In the genomic region with DNA sequence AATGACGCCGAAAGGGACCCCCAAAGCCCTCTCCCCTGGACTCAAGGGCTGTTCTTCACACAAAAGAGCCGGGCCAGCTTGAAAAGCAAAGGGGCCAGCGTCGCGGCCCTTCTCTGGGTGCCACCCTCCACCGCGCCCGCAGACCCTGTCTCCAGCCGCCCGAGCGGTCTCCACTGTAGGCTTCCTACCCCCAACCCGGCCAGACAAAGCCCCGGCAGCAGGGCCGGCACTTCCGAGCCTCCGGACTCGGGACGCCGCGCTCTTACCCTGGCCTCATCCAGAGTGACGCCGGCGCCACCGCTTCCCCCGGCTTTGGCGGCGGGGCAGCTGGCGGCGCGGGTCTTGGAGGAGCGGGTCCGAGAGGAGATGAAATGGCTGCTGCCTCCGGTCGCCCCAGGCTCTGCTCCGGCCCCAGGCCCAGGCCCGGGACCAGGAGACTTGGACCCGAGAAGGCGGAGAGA, we compare ENCODE assay signal across 1 cellular context.
TF ChIP-seq lines count a peak whose summit lies in the region.

No MANE protein-coding gene starts in this region.

TF ChIP-seq in HepG2, 621 proteins besides CTCF, POLR2A, EP300 and RAD21 (continues in another document):
- TF ChIP-seq ZNF737 (CRISPR knock-in tag; IDR thresholded peaks at IDR 0.05; ENCODE audit: borderline replicate concordance) (peak; percentile 19; the same call in 1 of the 2 replicates), ZNF44 (CRISPR knock-in tag; IDR thresholded peaks at IDR 0.05) (peak; percentile 21; the same call in 1 of the 2 replicates), PAX8 (CRISPR knock-in tag; IDR thresholded peaks at IDR 0.05; ENCODE audit: borderline replicate concordance) (0 out of 2 replicates have a peak, but pooled peaks have one; percentile 63), ZNF746 (CRISPR knock-in tag; IDR thresholded peaks at IDR 0.05) (peak; percentile 6; the same call in 1 of the 2 replicates), PRDM15 (CRISPR knock-in tag; IDR thresholded peaks at IDR 0.05) (0 out of 2 replicates have a peak, but pooled peaks have one; percentile 16), BHLHE40 (IDR thresholded peaks at IDR 0.05; ENCODE audit: low read length) (no peak), ZNF343 (CRISPR knock-in tag; IDR thresholded peaks at IDR 0.05) (peak; percentile 41; the same call in 1 of the 2 replicates), ZUFSP (CRISPR knock-in tag; IDR thresholded peaks at IDR 0.05; ENCODE audit: borderline replicate concordance) (0 out of 2 replicates have a peak, but pooled peaks have one; percentile 36), ATF5 (CRISPR knock-in tag; IDR thresholded peaks at IDR 0.05; ENCODE audit: low read depth) (0 out of 2 replicates have a peak, but pooled peaks have one; percentile 77), HOXA5 (CRISPR knock-in tag; IDR thresholded peaks at IDR 0.05) (peak; percentile 47; the same call in 1 of the 2 replicates), NR0B2 (CRISPR knock-in tag; IDR thresholded peaks at IDR 0.05) (no peak), ZNF891 (CRISPR knock-in tag; IDR thresholded peaks at IDR 0.05) (peak; percentile 52; the same call in 1 of the 2 replicates), ZNF761 (CRISPR knock-in tag; conservative IDR thresholded peaks at IDR 0.05) (0 out of 2 replicates have a peak, but pooled peaks have one; percentile 0), ZNF605 (CRISPR knock-in tag; IDR thresholded peaks at IDR 0.05) (peak; percentile 8; the same call in 1 of the 2 replicates), GPN1 (CRISPR knock-in tag; IDR thresholded peaks at IDR 0.05; ENCODE audit: borderline replicate concordance) (peak; percentile 36; the same call in 1 of the 2 replicates), ZSCAN22 (CRISPR knock-in tag; IDR thresholded peaks at IDR 0.05) (no peak), CENPX (CRISPR knock-in tag; IDR thresholded peaks at IDR 0.05) (0 out of 2 replicates have a peak, but pooled peaks have one; percentile 88), NRL (CRISPR knock-in tag; IDR thresholded peaks at IDR 0.05; ENCODE audit: borderline replicate concordance) (peak; percentile 91; the same call in 1 of the 2 replicates), NFKBIZ (CRISPR knock-in tag; IDR thresholded peaks at IDR 0.05) (no peak), ERF (CRISPR knock-in tag; IDR thresholded peaks at IDR 0.05) (0 out of 2 replicates have a peak, but pooled peaks have one; percentile 14), HNRNPLL (IDR thresholded peaks at IDR 0.05; ENCODE audit: low read depth, low read length, poor library complexity, severe bottlenecking) (no peak), ZNF367 (CRISPR knock-in tag; IDR thresholded peaks at IDR 0.05; ENCODE audit: borderline replicate concordance) (0 out of 2 replicates have a peak, but pooled peaks have one; percentile 16), MXI1 (IDR thresholded peaks at IDR 0.05; ENCODE audit: borderline replicate concordance, low read depth, low read length) (peak; percentile 1; the same call in 1 of the 3 replicates), ZBTB7B (CRISPR knock-in tag; IDR thresholded peaks at IDR 0.05) (peak; percentile 33; the same call in 1 of the 2 replicates), ZNF850 (CRISPR knock-in tag; conservative IDR thresholded peaks at IDR 0.05) (peak; percentile 91), MIER3 (CRISPR knock-in tag; IDR thresholded peaks at IDR 0.05; ENCODE audit: borderline replicate concordance) (0 out of 2 replicates have a peak, but pooled peaks have one; percentile 36), RFX1 (IDR thresholded peaks at IDR 0.05) (no peak), NAIF1 (CRISPR knock-in tag; IDR thresholded peaks at IDR 0.05; ENCODE audit: borderline replicate concordance) (peak; percentile 87; the same call in 1 of the 2 replicates), SIN3A (IDR thresholded peaks at IDR 0.05; ENCODE audit: borderline replicate concordance, low read depth, low read length) (0 out of 2 replicates have a peak, but pooled peaks have one; percentile 6), PHF5A (CRISPR knock-in tag; IDR thresholded peaks at IDR 0.05; ENCODE audit: low read depth, unreplicated experiment) (no peak), CEBPZ (IDR thresholded peaks at IDR 0.05; ENCODE audit: low read length) (no peak), HDAC1 (CRISPR knock-in tag; IDR thresholded peaks at IDR 0.05) (peak; percentile 32; the same call in 1 of the 2 replicates), ZNF101 (CRISPR knock-in tag; IDR thresholded peaks at IDR 0.05; ENCODE audit: borderline replicate concordance, low read depth) (peak; percentile 15; the same call in 1 of the 2 replicates), ZFAT (CRISPR knock-in tag; conservative IDR thresholded peaks at IDR 0.05) (no peak), ZNF713 (CRISPR knock-in tag; IDR thresholded peaks at IDR 0.05) (no peak), PHF8 (CRISPR knock-in tag; IDR thresholded peaks at IDR 0.05) (peak; percentile 28; the same call in 1 of the 2 replicates)
- TF ChIP-seq, protein P1, sequence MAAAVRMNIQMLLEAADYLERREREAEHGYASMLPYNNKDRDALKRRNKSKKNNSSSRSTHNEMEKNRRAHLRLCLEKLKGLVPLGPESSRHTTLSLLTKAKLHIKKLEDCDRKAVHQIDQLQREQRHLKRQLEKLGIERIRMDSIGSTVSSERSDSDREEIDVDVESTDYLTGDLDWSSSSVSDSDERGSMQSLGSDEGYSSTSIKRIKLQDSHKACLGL (CRISPR knock-in tag; IDR thresholded peaks at IDR 0.05), result 0 out of 2 replicates have a peak, but pooled peaks have one; percentile 32
- TF ChIP-seq, protein P2, sequence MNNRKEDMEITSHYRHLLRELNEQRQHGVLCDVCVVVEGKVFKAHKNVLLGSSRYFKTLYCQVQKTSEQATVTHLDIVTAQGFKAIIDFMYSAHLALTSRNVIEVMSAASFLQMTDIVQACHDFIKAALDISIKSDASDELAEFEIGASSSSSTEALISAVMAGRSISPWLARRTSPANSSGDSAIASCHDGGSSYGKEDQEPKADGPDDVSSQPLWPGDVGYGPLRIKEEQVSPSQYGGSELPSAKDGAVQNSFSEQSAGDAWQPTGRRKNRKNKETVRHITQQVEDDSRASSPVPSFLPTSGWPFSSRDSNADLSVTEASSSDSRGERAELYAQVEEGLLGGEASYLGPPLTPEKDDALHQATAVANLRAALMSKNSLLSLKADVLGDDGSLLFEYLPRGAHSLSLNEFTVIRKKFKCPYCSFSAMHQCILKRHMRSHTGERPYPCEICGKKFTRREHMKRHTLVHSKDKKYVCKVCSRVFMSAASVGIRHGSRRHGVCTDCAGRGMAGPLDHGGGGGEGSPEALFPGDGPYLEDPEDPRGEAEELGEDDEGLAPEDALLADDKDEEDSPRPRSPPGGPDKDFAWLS (CRISPR knock-in tag; IDR thresholded peaks at IDR 0.05; ENCODE audit: borderline replicate concordance), result 0 out of 2 replicates have a peak, but pooled peaks have one; percentile 50
- TF ChIP-seq, protein P3, sequence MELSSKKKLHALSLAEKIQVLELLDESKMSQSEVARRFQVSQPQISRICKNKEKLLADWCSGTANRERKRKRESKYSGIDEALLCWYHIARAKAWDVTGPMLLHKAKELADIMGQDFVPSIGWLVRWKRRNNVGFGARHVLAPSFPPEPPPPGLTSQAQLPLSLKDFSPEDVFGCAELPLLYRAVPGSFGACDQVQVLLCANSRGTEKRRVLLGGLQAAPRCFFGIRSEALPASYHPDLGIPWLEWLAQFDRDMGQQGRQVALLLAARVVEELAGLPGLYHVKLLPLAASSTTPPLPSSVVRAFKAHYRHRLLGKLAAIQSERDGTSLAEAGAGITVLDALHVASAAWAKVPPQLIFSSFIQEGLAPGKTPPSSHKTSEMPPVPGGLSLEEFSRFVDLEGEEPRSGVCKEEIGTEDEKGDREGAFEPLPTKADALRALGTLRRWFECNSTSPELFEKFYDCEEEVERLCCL (CRISPR knock-in tag; IDR thresholded peaks at IDR 0.05; ENCODE audit: borderline replicate concordance), result peak; percentile 29; the same call in 1 of the 2 replicates
- TF ChIP-seq, protein P4, sequence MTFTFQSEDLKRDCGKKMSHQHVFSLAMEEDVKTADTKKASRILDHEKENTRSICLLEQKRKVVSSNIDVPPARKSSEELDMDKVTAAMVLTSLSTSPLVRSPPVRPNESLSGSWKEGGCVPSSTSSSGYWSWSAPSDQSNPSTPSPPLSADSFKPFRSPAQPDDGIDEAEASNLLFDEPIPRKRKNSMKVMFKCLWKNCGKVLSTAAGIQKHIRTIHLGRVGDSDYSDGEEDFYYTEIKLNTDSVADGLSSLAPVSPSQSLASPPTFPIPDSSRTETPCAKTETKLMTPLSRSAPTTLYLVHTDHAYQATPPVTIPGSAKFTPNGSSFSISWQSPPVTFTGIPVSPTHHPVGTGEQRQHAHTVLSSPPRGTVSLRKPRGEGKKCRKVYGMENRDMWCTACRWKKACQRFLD (CRISPR knock-in tag; IDR thresholded peaks at IDR 0.05; ENCODE audit: borderline replicate concordance), result no peak
- TF ChIP-seq, protein P5, sequence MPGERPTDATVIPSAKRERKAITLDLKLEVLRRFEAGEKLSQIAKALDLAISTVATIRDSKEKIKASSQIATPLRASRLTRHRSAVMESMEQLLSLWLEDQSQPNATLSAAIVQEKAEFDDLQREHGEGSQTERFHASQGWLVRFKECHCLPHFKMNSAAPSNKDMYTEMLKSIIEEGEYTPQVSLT (CRISPR knock-in tag; IDR thresholded peaks at IDR 0.05; ENCODE audit: borderline replicate concordance, low read depth), result peak; percentile 22; the same call in 1 of the 2 replicates
